1 cellular context compared by ENCODE assay signal in genomic region chr13:98506343-98507059, GRCh38.
A peak's percentile ranks its signal among the peaks of the same experiment; 100 is the strongest.
TF ChIP-seq lines count a peak whose summit lies in the region.

No MANE protein-coding gene starts in this region.

TF ChIP-seq in HepG2, 621 proteins besides CTCF, POLR2A, EP300 and RAD21 (continued from another document and continues in another):
- TF ChIP-seq ZFY (CRISPR knock-in tag; IDR thresholded peaks at IDR 0.05) (peak; percentile 99), PHF8 (CRISPR knock-in tag; IDR thresholded peaks at IDR 0.05) (peak; percentile 71), NR2C2 (CRISPR knock-in tag; IDR thresholded peaks at IDR 0.05; ENCODE audit: borderline replicate concordance) (peak; percentile 78), ZNF431 (CRISPR knock-in tag; IDR thresholded peaks at IDR 0.05; ENCODE audit: borderline replicate concordance, low read depth) (peak; percentile 91), RARA (CRISPR knock-in tag; IDR thresholded peaks at IDR 0.05) (peak; percentile 86), ZNF709 (CRISPR knock-in tag; IDR thresholded peaks at IDR 0.05) (peak; percentile 94), NFE2L1 (CRISPR knock-in tag; IDR thresholded peaks at IDR 0.05; ENCODE audit: borderline replicate concordance) (no peak), ZNF260 (CRISPR knock-in tag; IDR thresholded peaks at IDR 0.05; ENCODE audit: borderline replicate concordance, low read depth) (no peak), STAT5B (CRISPR knock-in tag; IDR thresholded peaks at IDR 0.05) (0 out of 2 replicates have a peak, but pooled peaks have one; percentile 39), ZNF317 (CRISPR knock-in tag; IDR thresholded peaks at IDR 0.05) (peak; percentile 59; the same call in 1 of the 2 replicates), RELA (CRISPR knock-in tag; IDR thresholded peaks at IDR 0.05) (no peak), ZNF749 (CRISPR knock-in tag; IDR thresholded peaks at IDR 0.05; ENCODE audit: borderline replicate concordance) (peak; percentile 76), HHEX (CRISPR knock-in tag; IDR thresholded peaks at IDR 0.05) (peak; percentile 93), SAFB2 (CRISPR knock-in tag; IDR thresholded peaks at IDR 0.05; ENCODE audit: borderline replicate concordance, low read depth) (no peak), HNRNPLL (IDR thresholded peaks at IDR 0.05; ENCODE audit: low read depth, low read length, poor library complexity, severe bottlenecking) (no peak), ZNF362 (CRISPR knock-in tag; IDR thresholded peaks at IDR 0.05; ENCODE audit: borderline replicate concordance) (peak; percentile 69; the same call in 1 of the 2 replicates), REL (CRISPR knock-in tag; conservative IDR thresholded peaks at IDR 0.05) (0 out of 2 replicates have a peak, but pooled peaks have one; percentile 57), HIVEP1 (CRISPR knock-in tag; IDR thresholded peaks at IDR 0.05) (peak; percentile 97), E2F5 (CRISPR knock-in tag; conservative IDR thresholded peaks at IDR 0.05) (peak; percentile 59; the same call in 1 of the 2 replicates), ZIK1 (CRISPR knock-in tag; IDR thresholded peaks at IDR 0.05; ENCODE audit: borderline replicate concordance, low read depth) (peak; percentile 97), ZBTB40 (IDR thresholded peaks at IDR 0.05) (no peak), ZBTB40 (CRISPR knock-in tag; IDR thresholded peaks at IDR 0.05) (peak; percentile 92), SATB2 (CRISPR knock-in tag; IDR thresholded peaks at IDR 0.05) (peak; percentile 95), HOXA5 (CRISPR knock-in tag; IDR thresholded peaks at IDR 0.05) (peak; percentile 94), GABPA (IDR thresholded peaks at IDR 0.05; ENCODE audit: low read depth, low read length) (no peak), GABPA (CRISPR knock-in tag; IDR thresholded peaks at IDR 0.05; ENCODE audit: low read depth) (0 out of 2 replicates have a peak, but pooled peaks have one; percentile 36), SPEN (CRISPR knock-in tag; IDR thresholded peaks at IDR 0.05; ENCODE audit: low read depth) (peak; percentile 98), DRAP1 (CRISPR knock-in tag; IDR thresholded peaks at IDR 0.05) (peak; percentile 62), TP53 (CRISPR knock-in tag; conservative IDR thresholded peaks at IDR 0.05) (no peak; the same call in 1 of the 2 replicates)
- TF ChIP-seq, protein P1, sequence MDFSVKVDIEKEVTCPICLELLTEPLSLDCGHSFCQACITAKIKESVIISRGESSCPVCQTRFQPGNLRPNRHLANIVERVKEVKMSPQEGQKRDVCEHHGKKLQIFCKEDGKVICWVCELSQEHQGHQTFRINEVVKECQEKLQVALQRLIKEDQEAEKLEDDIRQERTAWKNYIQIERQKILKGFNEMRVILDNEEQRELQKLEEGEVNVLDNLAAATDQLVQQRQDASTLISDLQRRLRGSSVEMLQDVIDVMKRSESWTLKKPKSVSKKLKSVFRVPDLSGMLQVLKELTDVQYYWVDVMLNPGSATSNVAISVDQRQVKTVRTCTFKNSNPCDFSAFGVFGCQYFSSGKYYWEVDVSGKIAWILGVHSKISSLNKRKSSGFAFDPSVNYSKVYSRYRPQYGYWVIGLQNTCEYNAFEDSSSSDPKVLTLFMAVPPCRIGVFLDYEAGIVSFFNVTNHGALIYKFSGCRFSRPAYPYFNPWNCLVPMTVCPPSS (IDR thresholded peaks at IDR 0.05): no peak
- TF ChIP-seq, protein P2, sequence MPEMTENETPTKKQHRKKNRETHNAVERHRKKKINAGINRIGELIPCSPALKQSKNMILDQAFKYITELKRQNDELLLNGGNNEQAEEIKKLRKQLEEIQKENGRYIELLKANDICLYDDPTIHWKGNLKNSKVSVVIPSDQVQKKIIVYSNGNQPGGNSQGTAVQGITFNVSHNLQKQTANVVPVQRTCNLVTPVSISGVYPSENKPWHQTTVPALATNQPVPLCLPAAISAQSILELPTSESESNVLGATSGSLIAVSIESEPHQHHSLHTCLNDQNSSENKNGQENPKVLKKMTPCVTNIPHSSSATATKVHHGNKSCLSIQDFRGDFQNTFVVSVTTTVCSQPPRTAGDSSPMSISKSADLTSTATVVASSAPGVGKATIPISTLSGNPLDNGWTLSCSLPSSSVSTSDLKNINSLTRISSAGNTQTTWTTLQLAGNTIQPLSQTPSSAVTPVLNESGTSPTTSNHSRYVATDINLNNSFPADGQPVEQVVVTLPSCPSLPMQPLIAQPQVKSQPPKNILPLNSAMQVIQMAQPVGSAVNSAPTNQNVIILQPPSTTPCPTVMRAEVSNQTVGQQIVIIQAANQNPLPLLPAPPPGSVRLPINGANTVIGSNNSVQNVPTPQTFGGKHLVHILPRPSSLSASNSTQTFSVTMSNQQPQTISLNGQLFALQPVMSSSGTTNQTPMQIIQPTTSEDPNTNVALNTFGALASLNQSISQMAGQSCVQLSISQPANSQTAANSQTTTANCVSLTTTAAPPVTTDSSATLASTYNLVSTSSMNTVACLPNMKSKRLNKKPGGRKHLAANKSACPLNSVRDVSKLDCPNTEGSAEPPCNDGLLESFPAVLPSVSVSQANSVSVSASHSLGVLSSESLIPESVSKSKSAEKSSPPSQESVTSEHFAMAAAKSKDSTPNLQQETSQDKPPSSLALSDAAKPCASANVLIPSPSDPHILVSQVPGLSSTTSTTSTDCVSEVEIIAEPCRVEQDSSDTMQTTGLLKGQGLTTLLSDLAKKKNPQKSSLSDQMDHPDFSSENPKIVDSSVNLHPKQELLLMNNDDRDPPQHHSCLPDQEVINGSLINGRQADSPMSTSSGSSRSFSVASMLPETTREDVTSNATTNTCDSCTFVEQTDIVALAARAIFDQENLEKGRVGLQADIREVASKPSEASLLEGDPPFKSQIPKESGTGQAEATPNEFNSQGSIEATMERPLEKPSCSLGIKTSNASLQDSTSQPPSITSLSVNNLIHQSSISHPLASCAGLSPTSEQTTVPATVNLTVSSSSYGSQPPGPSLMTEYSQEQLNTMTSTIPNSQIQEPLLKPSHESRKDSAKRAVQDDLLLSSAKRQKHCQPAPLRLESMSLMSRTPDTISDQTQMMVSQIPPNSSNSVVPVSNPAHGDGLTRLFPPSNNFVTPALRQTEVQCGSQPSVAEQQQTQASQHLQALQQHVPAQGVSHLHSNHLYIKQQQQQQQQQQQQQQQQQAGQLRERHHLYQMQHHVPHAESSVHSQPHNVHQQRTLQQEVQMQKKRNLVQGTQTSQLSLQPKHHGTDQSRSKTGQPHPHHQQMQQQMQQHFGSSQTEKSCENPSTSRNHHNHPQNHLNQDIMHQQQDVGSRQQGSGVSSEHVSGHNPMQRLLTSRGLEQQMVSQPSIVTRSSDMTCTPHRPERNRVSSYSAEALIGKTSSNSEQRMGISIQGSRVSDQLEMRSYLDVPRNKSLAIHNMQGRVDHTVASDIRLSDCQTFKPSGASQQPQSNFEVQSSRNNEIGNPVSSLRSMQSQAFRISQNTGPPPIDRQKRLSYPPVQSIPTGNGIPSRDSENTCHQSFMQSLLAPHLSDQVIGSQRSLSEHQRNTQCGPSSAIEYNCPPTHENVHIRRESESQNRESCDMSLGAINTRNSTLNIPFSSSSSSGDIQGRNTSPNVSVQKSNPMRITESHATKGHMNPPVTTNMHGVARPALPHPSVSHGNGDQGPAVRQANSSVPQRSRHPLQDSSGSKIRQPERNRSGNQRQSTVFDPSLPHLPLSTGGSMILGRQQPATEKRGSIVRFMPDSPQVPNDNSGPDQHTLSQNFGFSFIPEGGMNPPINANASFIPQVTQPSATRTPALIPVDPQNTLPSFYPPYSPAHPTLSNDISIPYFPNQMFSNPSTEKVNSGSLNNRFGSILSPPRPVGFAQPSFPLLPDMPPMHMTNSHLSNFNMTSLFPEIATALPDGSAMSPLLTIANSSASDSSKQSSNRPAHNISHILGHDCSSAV (CRISPR knock-in tag; IDR thresholded peaks at IDR 0.05; ENCODE audit: borderline replicate concordance): no peak
- TF ChIP-seq, protein P3, sequence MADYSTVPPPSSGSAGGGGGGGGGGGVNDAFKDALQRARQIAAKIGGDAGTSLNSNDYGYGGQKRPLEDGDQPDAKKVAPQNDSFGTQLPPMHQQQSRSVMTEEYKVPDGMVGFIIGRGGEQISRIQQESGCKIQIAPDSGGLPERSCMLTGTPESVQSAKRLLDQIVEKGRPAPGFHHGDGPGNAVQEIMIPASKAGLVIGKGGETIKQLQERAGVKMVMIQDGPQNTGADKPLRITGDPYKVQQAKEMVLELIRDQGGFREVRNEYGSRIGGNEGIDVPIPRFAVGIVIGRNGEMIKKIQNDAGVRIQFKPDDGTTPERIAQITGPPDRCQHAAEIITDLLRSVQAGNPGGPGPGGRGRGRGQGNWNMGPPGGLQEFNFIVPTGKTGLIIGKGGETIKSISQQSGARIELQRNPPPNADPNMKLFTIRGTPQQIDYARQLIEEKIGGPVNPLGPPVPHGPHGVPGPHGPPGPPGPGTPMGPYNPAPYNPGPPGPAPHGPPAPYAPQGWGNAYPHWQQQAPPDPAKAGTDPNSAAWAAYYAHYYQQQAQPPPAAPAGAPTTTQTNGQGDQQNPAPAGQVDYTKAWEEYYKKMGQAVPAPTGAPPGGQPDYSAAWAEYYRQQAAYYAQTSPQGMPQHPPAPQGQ (CRISPR knock-in tag; IDR thresholded peaks at IDR 0.05; ENCODE audit: borderline replicate concordance): no peak
- TF ChIP-seq, protein P4, sequence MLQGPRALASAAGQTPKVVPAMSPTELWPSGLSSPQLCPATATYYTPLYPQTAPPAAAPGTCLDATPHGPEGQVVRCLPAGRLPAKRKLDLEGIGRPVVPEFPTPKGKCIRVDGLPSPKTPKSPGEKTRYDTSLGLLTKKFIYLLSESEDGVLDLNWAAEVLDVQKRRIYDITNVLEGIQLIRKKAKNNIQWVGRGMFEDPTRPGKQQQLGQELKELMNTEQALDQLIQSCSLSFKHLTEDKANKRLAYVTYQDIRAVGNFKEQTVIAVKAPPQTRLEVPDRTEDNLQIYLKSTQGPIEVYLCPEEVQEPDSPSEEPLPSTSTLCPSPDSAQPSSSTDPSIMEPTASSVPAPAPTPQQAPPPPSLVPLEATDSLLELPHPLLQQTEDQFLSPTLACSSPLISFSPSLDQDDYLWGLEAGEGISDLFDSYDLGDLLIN (CRISPR knock-in tag; IDR thresholded peaks at IDR 0.05; ENCODE audit: borderline replicate concordance): no peak; the same call in 1 of the 2 replicates
